19 cellular contexts compared by ENCODE assay signal in genomic region chr3:22115581-22115980, GRCh38.
A peak's percentile ranks its signal among the peaks of the same experiment; 100 is the strongest.
DNase-seq lines count a peak whose midpoint lies in the region; ATAC-seq and TF ChIP-seq lines count a peak whose summit lies in the region.
"Had no signal": no experiment of that assay in that cellular context is flagged by ENCODE, and none has a peak within 500 bp of the region (broad histone marks: within the 10 kb centered on the region; RNA-seq: fewer than 3 reads in every experiment).

No MANE protein-coding gene starts in this region.

- peaks cover 17% of the 10 kb centered on the region for H3K4me1 Mint-ChIP-seq in MCF 10A (ENCODE audit: insufficient read depth, unreplicated experiment)
- H3K4me1 Mint-ChIP-seq in activated CD4-positive, alpha-beta memory T cell treated with anti-CD3 and anti-CD28 coated beads, Interleukin-2, amount 10 ng/mL, durations not matched to agents 7 days and 5 days: no peaks in the 10 kb centered on the region
- H3K4me1 Mint-ChIP-seq: CD4-positive, alpha-beta memory T cell had no signal

- no peak overlapping the region for H3K4me3 Mint-ChIP-seq in MCF 10A (ENCODE audit: unreplicated experiment)
- H3K4me3 Mint-ChIP-seq in activated CD4-positive, alpha-beta memory T cell treated with anti-CD3 and anti-CD28 coated beads, Interleukin-2, amount 10 ng/mL, durations not matched to agents 7 days and 5 days: no peak overlapping the region
- H3K4me3 Mint-ChIP-seq: CD4-positive, alpha-beta memory T cell had no signal

- no peaks in the 10 kb centered on the region for H3K27me3 Mint-ChIP-seq in MCF 10A (ENCODE audit: insufficient read depth, unreplicated experiment)
- H3K27me3 Mint-ChIP-seq in activated CD4-positive, alpha-beta memory T cell treated with anti-CD3 and anti-CD28 coated beads, Interleukin-2, amount 10 ng/mL, durations not matched to agents 7 days and 5 days: no peaks in the 10 kb centered on the region
- H3K27me3 Mint-ChIP-seq: CD4-positive, alpha-beta memory T cell had no signal

- intact Hi-C loops in MCF 10A (cut with micrococcal nuclease): loop anchor here (5.0 to 10.0 kb wide), 5 partner anchors 223 to 1891 kb away; no protein-coding TSS in a partner anchor
- intact Hi-C loops in breast epithelium (cut with DNase I; ENCODE audit: low total_unique reads): no loop called here
- intact Hi-C loops in posterior vena cava (cut with DNase I): no loop called here

- no TSS peak for BruUV-seq in MCF 10A (replicated peaks; lab: Mats Ljungman, UMichigan)

- no peaks in the 10 kb centered on the region for H3K36me3 ChIP-seq in breast epithelium

- H3K36me3 Mint-ChIP-seq in MCF 10A (ENCODE audit: insufficient read depth, unreplicated experiment): no peaks in the 10 kb centered on the region
- no peaks in the 10 kb centered on the region for H3K36me3 Mint-ChIP-seq in activated CD4-positive, alpha-beta memory T cell treated with anti-CD3 and anti-CD28 coated beads, Interleukin-2, amount 10 ng/mL, durations not matched to agents 7 days and 5 days (ENCODE audit: low read depth)
- H3K36me3 Mint-ChIP-seq: CD4-positive, alpha-beta memory T cell had no signal

- POLR2A ChIA-PET in MCF 10A (lab: Yijun Ruan, JAX): interaction anchor here (0.7 kb wide), 1 partner anchor 781 kb away, joined by 3 read pairs; no protein-coding TSS in a partner anchor
- POLR2A ChIA-PET in activated CD4-positive, alpha-beta memory T cell treated with anti-CD3 and anti-CD28 coated beads, Interleukin-2, amount 10 ng/mL, durations not matched to agents 7 days and 5 days (lab: Charles Lee): no interaction called here

- no peak for ATAC-seq in HG03521 (IDR thresholded peaks at IDR 0.05; ENCODE audit: unreplicated experiment)

- no peak overlapping the region for H3K27ac ChIP-seq in breast epithelium
- H3K27ac ChIP-seq: 22Rv1, PC-9 had no signal

- no peaks in the 10 kb centered on the region for H3K27me3 ChIP-seq in breast epithelium

- H3K9me3 Mint-ChIP-seq in MCF 10A (ENCODE audit: unreplicated experiment): no peaks in the 10 kb centered on the region
- H3K9me3 Mint-ChIP-seq in activated CD4-positive, alpha-beta memory T cell treated with anti-CD3 and anti-CD28 coated beads, Interleukin-2, amount 10 ng/mL, durations not matched to agents 7 days and 5 days: no peaks in the 10 kb centered on the region
- H3K9me3 Mint-ChIP-seq: CD4-positive, alpha-beta memory T cell had no signal

- DNase-seq in MCF 10A (ENCODE audit: unreplicated experiment) (peak; percentile 38), breast epithelium (ENCODE audit: low spot score in 2 of 2) (no peak), brain pericyte (ENCODE audit: low read depth, low spot score) (peak; percentile 2), foreskin fibroblast (peak; percentile 7 to 53), posterior vena cava (ENCODE audit: low spot score) (no peak), T-helper 2 cell (no peak)
- DNase-seq in activated CD4-positive, alpha-beta memory T cell treated with anti-CD3 and anti-CD28 coated beads, Interleukin-2, amount 10 ng/mL, durations not matched to agents 7 days and 5 days: no peak
- DNase-seq: Calu3; CD4-positive, alpha-beta memory T cell; DMS53; H7; KG1; NCI-H1436 treated with DMSO at 0.1 percent for 48 hours; NCI-H2081; NCI-H510A; NCI-H774; PC-9 had no signal

- no peaks in the 10 kb centered on the region for H3K4me1 ChIP-seq in breast epithelium

- no peak for TF ChIP-seq POLR2A in breast epithelium (IDR thresholded peaks at IDR 0.05)

- H3K27ac Mint-ChIP-seq in MCF 10A (ENCODE audit: low read depth, unreplicated experiment): no peak overlapping the region
- no peak overlapping the region for H3K27ac Mint-ChIP-seq in activated CD4-positive, alpha-beta memory T cell treated with anti-CD3 and anti-CD28 coated beads, Interleukin-2, amount 10 ng/mL, durations not matched to agents 7 days and 5 days
- H3K27ac Mint-ChIP-seq: CD4-positive, alpha-beta memory T cell had no signal

- TF ChIP-seq CTCF in MCF 10A (IDR thresholded peaks at IDR 0.05; ENCODE audit: unreplicated experiment): no peak
- TF ChIP-seq CTCF in breast epithelium (IDR thresholded peaks at IDR 0.05): no peak
- TF ChIP-seq CTCF in foreskin fibroblast (IDR thresholded peaks at IDR 0.05; ENCODE audit: low read depth, low read length): no peak

- no peaks in the 10 kb centered on the region for H3K9me3 ChIP-seq in breast epithelium

- H3K4me3 ChIP-seq in breast epithelium: no peak overlapping the region
- H3K4me3 ChIP-seq in foreskin fibroblast (ENCODE audit: low read depth in 1 of 2, low read length in 2 of 2): no peak overlapping the region
- H3K4me3 ChIP-seq: PC-9 had no signal

- CTCF ChIA-PET in MCF 10A (lab: Yijun Ruan, JAX): interaction anchor here (0.6 to 3.0 kb wide), 5 partner anchors 26 to 1553 kb away, joined by 3 to 33 read pairs (median 3); no protein-coding TSS in a partner anchor
- CTCF ChIA-PET in activated CD4-positive, alpha-beta memory T cell treated with anti-CD3 and anti-CD28 coated beads, Interleukin-2, amount 10 ng/mL, durations not matched to agents 7 days and 5 days (lab: Charles Lee): interaction anchor here (0.6 kb wide), 1 partner anchor 1050 kb away, joined by 3 read pairs; no protein-coding TSS in a partner anchor

Comparison
In these comparisons a context has a peak if more than half of its experiments do, and no peak if none do; other contexts are left out.
1. DNase-seq: peak in MCF 10A (single experiment), brain pericyte (single experiment) and foreskin fibroblast (2 of 2); none in breast epithelium (0 of 2), posterior vena cava (single experiment), T-helper 2 cell (0 of 5) and activated CD4-positive, alpha-beta memory T cell treated with anti-CD3 and anti-CD28 coated beads, Interleukin-2, amount 10 ng/mL, durations not matched to agents 7 days and 5 days (single experiment).